In genomic region chr5:5234912-5235311, GRCh38 we compare ENCODE assay signal across 2 cellular contexts.
TF ChIP-seq lines count a peak whose summit lies in the region.

No MANE protein-coding gene starts in this region.

TF ChIP-seq in PFSK-1, 5 proteins besides CTCF, POLR2A, EP300 and RAD21 (continued from another document):
- TF ChIP-seq REST (IDR thresholded peaks at IDR 0.05; ENCODE audit: insufficient read depth in 1 of 2, low read depth in 2 of 2, low read length in 2 of 2) = no peak
- peak; percentile 95 for TF ChIP-seq FOXP2 (optimal IDR thresholded peaks at IDR 0.05; ENCODE audit: borderline replicate concordance, extremely low read depth, extremely low read length, insufficient read depth)

TF ChIP-seq in K562, 482 proteins besides CTCF, POLR2A, EP300 and RAD21 (continued from another document):
- TF ChIP-seq DEAF1 (CRISPR knock-in tag; IDR thresholded peaks at IDR 0.05) = no peak
